Comparison of ENCODE assay signal across 1 cellular context in genomic region chr16:87661561-87661960, GRCh38.
A peak's percentile ranks its signal among the peaks of the same experiment; 100 is the strongest.
TF ChIP-seq lines count a peak whose summit lies in the region.

No MANE protein-coding gene starts in this region.

TF ChIP-seq in GM12878, 131 proteins besides CTCF, POLR2A, EP300 and RAD21 (continued from another document):
- peak; percentile 13; the same call in 1 of the 2 replicates for TF ChIP-seq PKNOX1 (IDR thresholded peaks at IDR 0.05)
- TF ChIP-seq SPI1 (IDR thresholded peaks at IDR 0.05; ENCODE audit: borderline replicate concordance, insufficient read depth, low read depth, low read length), result peak; percentile 15; the same call in 1 of the 2 replicates
- TF ChIP-seq ZNF207 (IDR thresholded peaks at IDR 0.05; ENCODE audit: borderline replicate concordance), result no peak
- no peak for TF ChIP-seq USF2 (IDR thresholded peaks at IDR 0.05; ENCODE audit: borderline replicate concordance, low read depth, low read length)
- TF ChIP-seq RUNX3 (IDR thresholded peaks at IDR 0.05; ENCODE audit: low read length), result peak; percentile 14; the same call in 1 of the 2 replicates
- TF ChIP-seq BHLHE40 (IDR thresholded peaks at IDR 0.05; ENCODE audit: borderline replicate concordance in 1 of 2, low read depth in 2 of 2, low read length in 1 of 2), result peak in 1 of 2 experiments; percentile 23; a peak in 1 of 4 replicates
